ENCODE assay signal across 22 cellular contexts in the genomic region with DNA sequence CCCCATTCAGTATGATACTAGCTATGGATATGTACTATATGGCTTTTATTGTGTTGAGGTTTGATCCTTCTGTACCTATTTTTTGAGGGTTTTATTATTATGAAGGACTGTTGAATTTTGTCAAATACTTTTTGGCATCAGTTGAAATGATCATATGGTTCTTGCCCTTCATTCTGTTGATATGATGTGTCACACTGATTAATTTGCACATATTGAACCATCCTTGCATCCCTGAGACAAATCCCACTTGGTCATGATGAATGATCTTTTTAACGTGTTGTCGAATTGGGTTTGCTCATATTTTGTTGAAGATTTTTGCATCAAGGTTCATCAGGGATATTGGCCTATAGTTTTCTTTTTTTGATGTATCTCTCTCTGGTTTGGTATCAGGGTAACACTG.
"Had no signal": no experiment of that assay in that cellular context is flagged by ENCODE, and none has a peak within 500 bp of the region (broad histone marks: within the 10 kb centered on the region; RNA-seq: fewer than 3 reads in every experiment).

No MANE protein-coding gene starts in this region.

- ATAC-seq: activated CD8-positive, alpha-beta memory T cell treated with anti-CD3 and anti-CD28 coated beads, Interleukin-2, amount 10 ng/mL, durations not matched to agents 7 days and 5 days; foreskin keratinocyte; lower lobe of right lung; WTC11 had no signal

- H3K4me3 ChIP-seq: lower lobe of right lung, ovary, prostate gland, thyroid gland had no signal

- H3K27me3 ChIP-seq: brain microvascular endothelial cell, foreskin keratinocyte, ovary, thyroid gland had no signal

- H3K27ac Mint-ChIP-seq: activated CD4-positive, alpha-beta memory T cell treated with anti-CD3 and anti-CD28 coated beads for 36 hours; activated CD8-positive, alpha-beta memory T cell treated with anti-CD3 and anti-CD28 coated beads, Interleukin-2, amount 10 ng/mL, durations not matched to agents 7 days and 5 days; WTC11 had no signal

- H3K27ac ChIP-seq: brain microvascular endothelial cell, foreskin keratinocyte, lower lobe of right lung, ovary, prostate gland, thyroid gland had no signal

- H3K36me3 ChIP-seq: ovary, prostate gland, thyroid gland had no signal

- H3K4me1 ChIP-seq: foreskin keratinocyte, prostate gland, thyroid gland had no signal

- DNase-seq: activated CD4-positive, alpha-beta memory T cell treated with anti-CD3 and anti-CD28 coated beads for 36 hours; activated CD4-positive, alpha-beta T cell treated with anti-CD3 and anti-CD28 coated beads for 4 hours; activated CD8-positive, alpha-beta memory T cell treated with anti-CD3 and anti-CD28 coated beads, Interleukin-2, amount 10 ng/mL, durations not matched to agents 7 days and 5 days; activated naive CD4-positive, alpha-beta T cell treated with Interleukin-2 at 50 U/mL for 16 hours; aorta; brain microvascular endothelial cell; central memory CD4-positive, alpha-beta T cell; effector memory CD4-positive, alpha-beta T cell; foreskin keratinocyte; kidney; lower lobe of right lung; naive B cell; ovary; stimulated activated CD4-positive, alpha-beta T cell treated with anti-CD3 and anti-CD28 coated beads, Interleukin-2, amount 100 ng/mL, for 48 hours; stimulated activated CD8-positive, alpha-beta memory T cell treated with anti-CD3 and anti-CD28 coated beads, Interleukin-4, amount 100 ng/mL, for 48 hours; stimulated activated naive CD4-positive, alpha-beta T cell treated with Interleukin-2 at 50 U/mL for 16 hours; substantia nigra; T-helper 1 cell; T1000; thyroid gland had no signal

- H3K9me3 ChIP-seq: ovary, prostate gland, thyroid gland had no signal

- H3K27me3 Mint-ChIP-seq: activated CD4-positive, alpha-beta memory T cell treated with anti-CD3 and anti-CD28 coated beads for 36 hours; activated CD8-positive, alpha-beta memory T cell treated with anti-CD3 and anti-CD28 coated beads, Interleukin-2, amount 10 ng/mL, durations not matched to agents 7 days and 5 days; naive B cell had no signal

- H3K4me1 Mint-ChIP-seq: WTC11 had no signal

- H3K4me3 Mint-ChIP-seq: activated CD4-positive, alpha-beta memory T cell treated with anti-CD3 and anti-CD28 coated beads for 36 hours; activated CD8-positive, alpha-beta memory T cell treated with anti-CD3 and anti-CD28 coated beads, Interleukin-2, amount 10 ng/mL, durations not matched to agents 7 days and 5 days; naive B cell; WTC11 had no signal
